Comparison of ENCODE assay signal across 8 cellular contexts in the genomic region with DNA sequence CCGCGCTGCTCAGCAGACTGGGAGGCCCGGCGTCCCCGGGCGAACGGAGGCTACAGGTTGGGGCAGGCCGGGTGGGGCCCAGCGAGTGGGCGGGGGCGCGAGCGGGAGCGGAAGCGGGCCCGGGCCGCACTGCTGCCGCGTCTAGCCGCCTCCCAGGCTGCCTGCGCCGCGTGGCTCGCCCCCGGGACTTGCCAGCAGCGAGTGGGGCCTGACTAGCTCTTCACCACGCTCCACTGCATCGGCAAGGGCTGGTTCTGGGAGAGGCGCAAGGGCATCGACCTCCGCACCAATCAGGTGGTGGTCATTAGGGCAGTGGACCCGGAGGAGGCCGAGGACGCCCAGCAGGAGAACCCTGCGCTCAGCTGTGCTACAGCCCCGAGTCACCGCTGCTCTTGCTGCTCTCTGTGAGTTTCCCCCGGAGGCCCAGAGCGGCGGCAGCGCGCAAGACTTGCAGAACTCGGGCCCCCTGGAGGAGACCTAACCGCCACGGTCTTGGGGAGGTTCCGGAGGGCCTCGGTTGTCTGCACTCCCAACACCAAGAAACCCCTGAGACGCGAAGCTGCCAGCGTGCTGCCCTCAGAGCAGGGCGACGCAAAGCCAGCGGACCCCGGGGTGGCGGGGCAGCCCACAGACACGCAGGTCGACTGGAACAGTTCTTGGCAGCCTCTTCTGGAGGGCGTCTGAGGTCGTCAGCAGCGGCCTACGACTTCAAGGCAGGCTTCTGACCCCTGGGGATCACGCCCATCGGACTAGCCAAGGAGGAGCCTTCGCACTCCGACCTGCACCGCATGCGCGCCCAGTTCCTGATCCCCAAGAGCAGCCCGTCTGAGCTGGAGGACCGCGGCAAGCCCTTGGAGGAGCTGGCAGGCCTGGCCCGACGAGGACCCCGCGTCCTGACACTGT. TPM values are rescaled to one million over a fixed set of nuclear protein-coding genes. Genes with fewer than 3 reads are reported as not detected.
A peak's percentile ranks its signal among the peaks of the same experiment; 100 is the strongest.
DNase-seq lines count a peak whose midpoint lies in the region; ATAC-seq and TF ChIP-seq lines count a peak whose summit lies in the region.

No MANE protein-coding gene starts in this region.

- H3K36me3 ChIP-seq in prostate gland (no peaks in the 10 kb centered on the region), upper lobe of right lung (no peaks in the 10 kb centered on the region)

- CTCF ChIA-PET in activated CD8-positive, alpha-beta T cell treated with anti-CD3 and anti-CD28 coated beads for 36 hours (lab: Charles Lee): interaction anchor here (0.8 to 2.4 kb wide), 5 partner anchors 10 to 192 kb away, joined by 3 to 13 read pairs (median 3); no protein-coding TSS in a partner anchor
- CTCF ChIA-PET in RWPE1 (lab: Yijun Ruan, JAX): no interaction called here

- peak overlapping the region; percentile 32 for H3K4me3 Mint-ChIP-seq in activated CD8-positive, alpha-beta T cell treated with anti-CD3 and anti-CD28 coated beads for 36 hours

- no peaks in the 10 kb centered on the region for H3K4me1 ChIP-seq in prostate gland (replicated peaks)
- no peaks in the 10 kb centered on the region for H3K4me1 ChIP-seq in upper lobe of right lung

- TF ChIP-seq POLR2A in erythroblast (IDR thresholded peaks at IDR 0.05; ENCODE audit: low read length) (no peak), prostate gland (IDR thresholded peaks at IDR 0.05) (no peak)

- H3K36me3 Mint-ChIP-seq in activated CD8-positive, alpha-beta T cell treated with anti-CD3 and anti-CD28 coated beads for 36 hours (ENCODE audit: low read depth): peaks cover 14% of the 10 kb centered on the region

- DNase-seq in GM03348 (ENCODE audit: low spot score) (peak; percentile 60), erythroblast (lab: John Stamatoyannopoulos, UW) (peak; percentile 45 to 65), prostate gland (ENCODE audit: low spot score) (no peak), upper lobe of right lung (peak; percentile 71), RWPE1 (ENCODE audit: low spot score) (no peak)
- DNase-seq in activated CD8-positive, alpha-beta T cell treated with anti-CD3 and anti-CD28 coated beads for 36 hours: peak; percentile 78

- no peaks in the 10 kb centered on the region for H3K27me3 ChIP-seq in prostate gland (replicated peaks; ENCODE audit: insufficient read depth)
- no peaks in the 10 kb centered on the region for H3K27me3 ChIP-seq in upper lobe of right lung

- peak overlapping the region; percentile 57 for H3K27ac Mint-ChIP-seq in activated CD8-positive, alpha-beta T cell treated with anti-CD3 and anti-CD28 coated beads for 36 hours

- ATAC-seq in activated CD8-positive, alpha-beta T cell treated with anti-CD3 and anti-CD28 coated beads for 36 hours: peak; percentile 94
- ATAC-seq in upper lobe of right lung (peak; percentile 85), GM19455 (IDR thresholded peaks at IDR 0.05; ENCODE audit: unreplicated experiment) (no peak), GM18867 (IDR thresholded peaks at IDR 0.05; ENCODE audit: unreplicated experiment) (no peak)

- intact Hi-C loops in activated CD8-positive, alpha-beta T cell treated with anti-CD3 and anti-CD28 coated beads for 36 hours (cut with micrococcal nuclease): no loop called here
- intact Hi-C loops in prostate gland (cut with DNase I): no loop called here
- intact Hi-C loops in upper lobe of right lung (cut with DNase I): no loop called here

- TF ChIP-seq CTCF in activated CD8-positive, alpha-beta T cell treated with anti-CD3 and anti-CD28 coated beads for 36 hours (IDR thresholded peaks at IDR 0.05): no peak
- TF ChIP-seq CTCF in prostate gland (IDR thresholded peaks at IDR 0.05) (no peak), upper lobe of right lung (IDR thresholded peaks at IDR 0.05) (no peak), RWPE1 (conservative IDR thresholded peaks at IDR 0.05; ENCODE audit: low read depth) (no peak)

- H3K9me3 ChIP-seq in prostate gland (no peaks in the 10 kb centered on the region), upper lobe of right lung (no peaks in the 10 kb centered on the region)

- 22% methylated on average over 64 of the region's 75 CpGs for WGBS in prostate gland

- H3K27ac ChIP-seq in prostate gland (no peak overlapping the region), upper lobe of right lung (no peak overlapping the region), RWPE1 (no peak overlapping the region)

- peaks cover 13% of the 10 kb centered on the region for H3K9me3 Mint-ChIP-seq in activated CD8-positive, alpha-beta T cell treated with anti-CD3 and anti-CD28 coated beads for 36 hours

- peaks cover 8% of the 10 kb centered on the region for H3K4me1 Mint-ChIP-seq in activated CD8-positive, alpha-beta T cell treated with anti-CD3 and anti-CD28 coated beads for 36 hours (ENCODE audit: low read depth)

- POLR2A ChIA-PET in activated CD8-positive, alpha-beta T cell treated with anti-CD3 and anti-CD28 coated beads for 36 hours (lab: Charles Lee): interaction anchor here (0.7 to 1.9 kb wide), 2 partner anchors 10 to 26 kb away, joined by 3 to 12 read pairs; no protein-coding TSS in a partner anchor
- POLR2A ChIA-PET in RWPE1 (lab: Yijun Ruan, JAX; ENCODE audit: low non-redundant PET): interaction anchor here (0.5 kb wide), 1 partner anchor 229 kb away, joined by 3 read pairs; no protein-coding TSS in a partner anchor

- H3K27me3 Mint-ChIP-seq in activated CD8-positive, alpha-beta T cell treated with anti-CD3 and anti-CD28 coated beads for 36 hours: no peaks in the 10 kb centered on the region

- H3K4me3 ChIP-seq in prostate gland: peak overlapping the region; percentile 1 to 13
- peak overlapping the region; percentile 37 for H3K4me3 ChIP-seq in upper lobe of right lung

RNA-seq across cellular contexts. Expression of a gene that starts 27.2 kb away (rescaled TPM):
- total RNA-seq in activated CD8-positive, alpha-beta T cell treated with anti-CD3 and anti-CD28 coated beads for 36 hours: 10 to 100 TPM; 50.8 to 55.8 TPM
- 10 to 100 TPM; 25.0 to 34.0 TPM for total RNA-seq in prostate gland
- total RNA-seq in upper lobe of right lung: 53.9 TPM

RNA-seq across cellular contexts. Expression of a gene that starts 36.5 kb away (rescaled TPM):
- total RNA-seq in activated CD8-positive, alpha-beta T cell treated with anti-CD3 and anti-CD28 coated beads for 36 hours: 100 to 1,000 TPM; 105 to 110 TPM
- total RNA-seq in prostate gland: 10 to 100 TPM; 35.9 to 46.6 TPM
- 41.5 TPM for total RNA-seq in upper lobe of right lung

Comparison
In these comparisons a context has a peak if more than half of its experiments do, and no peak if none do; other contexts are left out.
1. DNase-seq: peak in GM03348 (single experiment), activated CD8-positive, alpha-beta T cell treated with anti-CD3 and anti-CD28 coated beads for 36 hours (single experiment), erythroblast (2 of 2) and upper lobe of right lung (single experiment); none in prostate gland (single experiment) and RWPE1 (single experiment).
2. ATAC-seq: peak in activated CD8-positive, alpha-beta T cell treated with anti-CD3 and anti-CD28 coated beads for 36 hours (single experiment) and upper lobe of right lung (single experiment); none in GM19455 (single experiment) and GM18867 (single experiment).